Comparison of ENCODE assay signal across 26 cellular contexts in genomic region chr1:88678405-88678804, GRCh38. TPM values are rescaled to one million over a fixed set of nuclear protein-coding genes. Genes with fewer than 3 reads are reported as not detected.
DNase-seq lines count a peak whose midpoint lies in the region; ATAC-seq and TF ChIP-seq lines count a peak whose summit lies in the region.
"Had no signal": no experiment of that assay in that cellular context is flagged by ENCODE, and none has a peak within 500 bp of the region (broad histone marks: within the 10 kb centered on the region; RNA-seq: fewer than 3 reads in every experiment).

No MANE protein-coding gene starts in this region.

- no peak overlapping the region for H3K9ac ChIP-seq in colonic mucosa (ENCODE audit: low read depth in 2 of 2, low read length in 2 of 2)

- no peak for DNase-seq in CD4-positive, alpha-beta T cell
- DNase-seq in LNCaP clone FGC (ENCODE audit: low read depth) (peak; percentile 99), colonic mucosa (peak; percentile 25), mucosa of descending colon (peak in 1 of 3 donors; percentile 63), DMS 273 (lab: John Stamatoyannopoulos, UW; ENCODE audit: unreplicated experiment) (no peak), sigmoid colon (no peak), SHP77 (lab: John Stamatoyannopoulos, UW) (no peak)
- no peak for DNase-seq in T-helper 2 cell treated with Interferon-gamma antibody and Interleukin-4, amounts not matched to agents 5 μg/mL and 100 μg/mL, for 36 hours (ENCODE audit: low spot score)
- DNase-seq: activated CD8-positive, alpha-beta T cell treated with anti-CD3 and anti-CD28 coated beads for 36 hours; activated effector memory CD4-positive, alpha-beta T cell treated with Interleukin-2 at 50 U/mL for 16 hours; activated naive CD8-positive, alpha-beta T cell treated with anti-CD3 and anti-CD28 coated beads for 36 hours; aorta; cortex of kidney; DMS79 treated with DMSO at 0.1 percent for 48 hours; Karpas-422; left ventricle myocardium inferior; MV-4-11; naive B cell; NCI-H1436 treated with DMSO at 0.1 percent for 48 hours; NCI-H510A; stimulated activated CD4-positive, alpha-beta T cell treated with anti-CD3 and anti-CD28 coated beads, Interleukin-1b, Interleukin-23, amount 100 ng/mL, for 48 hours; stimulated activated CD8-positive, alpha-beta memory T cell treated with anti-CD3 and anti-CD28 coated beads, Interleukin-4, amount 100 ng/mL, for 48 hours; stomach; thyroid gland had no signal

- no peaks in the 10 kb centered on the region for H3K36me3 ChIP-seq in colonic mucosa
- H3K36me3 ChIP-seq in mucosa of descending colon (ENCODE audit: low read depth) = no peaks in the 10 kb centered on the region
- no peaks in the 10 kb centered on the region for H3K36me3 ChIP-seq in sigmoid colon
- H3K36me3 ChIP-seq: cardiac muscle cell, left ventricle myocardium inferior, stomach, thyroid gland had no signal

- no peaks in the 10 kb centered on the region for H3K4me1 ChIP-seq in colonic mucosa
- H3K4me1 ChIP-seq in mucosa of descending colon (ENCODE audit: low read depth) = peaks cover 7% of the 10 kb centered on the region
- H3K4me1 ChIP-seq in sigmoid colon = peaks cover 0 to 10% (median 4%) of the 10 kb centered on the region in 4 donors

- no peak overlapping the region for H3K4me3 Mint-ChIP-seq in CD4-positive, alpha-beta T cell
- no peak overlapping the region for H3K4me3 Mint-ChIP-seq in T-helper 2 cell treated with Interferon-gamma antibody and Interleukin-4, amounts not matched to agents 5 μg/mL and 100 μg/mL, for 36 hours
- H3K4me3 Mint-ChIP-seq: activated CD8-positive, alpha-beta T cell treated with anti-CD3 and anti-CD28 coated beads for 36 hours; activated naive CD8-positive, alpha-beta T cell treated with anti-CD3 and anti-CD28 coated beads for 36 hours; naive B cell had no signal

- H3K9me3 ChIP-seq in CD4-positive, alpha-beta T cell (ENCODE audit: control insufficient read depth, low read length) = no peaks in the 10 kb centered on the region
- H3K9me3 ChIP-seq in colonic mucosa (no peaks in the 10 kb centered on the region), mucosa of descending colon (no peaks in the 10 kb centered on the region), sigmoid colon (no peaks in the 10 kb centered on the region)
- H3K9me3 ChIP-seq: left ventricle myocardium inferior, stomach, thyroid gland had no signal

- POLR2A ChIA-PET in CD4-positive, alpha-beta T cell (lab: Charles Lee) = interaction anchor here (1.6 kb wide), 1 partner anchor 213 kb away, joined by 4 read pairs; the partner anchor contains the start of gene GTF2B

- peaks cover 14% of the 10 kb centered on the region for H3K4me1 Mint-ChIP-seq in CD4-positive, alpha-beta T cell (ENCODE audit: low read depth)
- H3K4me1 Mint-ChIP-seq in T-helper 2 cell treated with Interferon-gamma antibody and Interleukin-4, amounts not matched to agents 5 μg/mL and 100 μg/mL, for 36 hours (ENCODE audit: low read depth) = peaks cover 10% of the 10 kb centered on the region

- TF ChIP-seq EP300 in sigmoid colon (IDR thresholded peaks at IDR 0.05) = no peak

- H3K4me3 ChIP-seq in LNCaP clone FGC (ENCODE audit: low read depth, low read length) (no peak overlapping the region), colonic mucosa (no peak overlapping the region), mucosa of descending colon (no peak overlapping the region), sigmoid colon (no peak overlapping the region)
- H3K4me3 ChIP-seq: cardiac muscle cell, left ventricle myocardium inferior, smooth muscle cell, stomach, thyroid gland had no signal

- no peak for TF ChIP-seq CTCF in CD4-positive, alpha-beta T cell (IDR thresholded peaks at IDR 0.05)
- no peak for TF ChIP-seq CTCF in LNCaP clone FGC (IDR thresholded peaks at IDR 0.05; ENCODE audit: control insufficient read depth, extremely low read depth, insufficient read depth)
- TF ChIP-seq CTCF in colonic mucosa (IDR thresholded peaks at IDR 0.05) = no peak
- TF ChIP-seq CTCF in mucosa of descending colon (IDR thresholded peaks at IDR 0.05) = no peak
- no peak for TF ChIP-seq CTCF in sigmoid colon (IDR thresholded peaks at IDR 0.05)

- no peaks in the 10 kb centered on the region for H3K9me3 Mint-ChIP-seq in CD4-positive, alpha-beta T cell
- no peaks in the 10 kb centered on the region for H3K9me3 Mint-ChIP-seq in T-helper 2 cell treated with Interferon-gamma antibody and Interleukin-4, amounts not matched to agents 5 μg/mL and 100 μg/mL, for 36 hours
- H3K9me3 Mint-ChIP-seq: activated CD8-positive, alpha-beta T cell treated with anti-CD3 and anti-CD28 coated beads for 36 hours; activated naive CD8-positive, alpha-beta T cell treated with anti-CD3 and anti-CD28 coated beads for 36 hours; naive B cell had no signal

- no peak overlapping the region for H3K27ac ChIP-seq in CD4-positive, alpha-beta T cell (ENCODE audit: low read depth, low read length)
- peak overlapping the region; percentile 44 for H3K27ac ChIP-seq in colonic mucosa
- no peak overlapping the region for H3K27ac ChIP-seq in sigmoid colon
- H3K27ac ChIP-seq: cardiac muscle cell, left ventricle myocardium inferior, stomach, thyroid gland had no signal

- no peak for ATAC-seq in CD4-positive, alpha-beta T cell (ENCODE audit: poor library complexity)
- ATAC-seq in mucosa of descending colon = peak; percentile 97
- ATAC-seq: activated CD8-positive, alpha-beta T cell treated with anti-CD3 and anti-CD28 coated beads for 36 hours had no signal

- intact Hi-C loops in CD4-positive, alpha-beta T cell (cut with DNase I, micrococcal nuclease) = no loop called here
- intact Hi-C loops in colonic mucosa (cut with DNase I) (no loop called here), mucosa of descending colon (cut with DNase I, micrococcal nuclease) (no loop called here), sigmoid colon (cut with DNase I) (no loop called here)

- 24 to 68% methylated on average over 3 of the region's 3 CpGs for WGBS in sigmoid colon, 2 donors

- CTCF ChIA-PET in CD4-positive, alpha-beta T cell (lab: Charles Lee) = no interaction called here

- H3K27me3 ChIP-seq in CD4-positive, alpha-beta T cell (ENCODE audit: control insufficient read depth, insufficient read depth, low read length) = no peaks in the 10 kb centered on the region
- no peaks in the 10 kb centered on the region for H3K27me3 ChIP-seq in colonic mucosa
- H3K27me3 ChIP-seq in sigmoid colon = no peaks in the 10 kb centered on the region
- H3K27me3 ChIP-seq: cardiac muscle cell, stomach, thyroid gland had no signal

- no peak for TF ChIP-seq POLR2A in sigmoid colon (IDR thresholded peaks at IDR 0.05)

- H3K36me3 Mint-ChIP-seq in CD4-positive, alpha-beta T cell (ENCODE audit: low read depth) = peaks cover 5% of the 10 kb centered on the region
- H3K36me3 Mint-ChIP-seq in T-helper 2 cell treated with Interferon-gamma antibody and Interleukin-4, amounts not matched to agents 5 μg/mL and 100 μg/mL, for 36 hours (ENCODE audit: low read depth) = peaks cover 2% of the 10 kb centered on the region
- H3K36me3 Mint-ChIP-seq: activated naive CD8-positive, alpha-beta T cell treated with anti-CD3 and anti-CD28 coated beads for 36 hours; naive B cell had no signal

- peak overlapping the region; percentile 20 for H3K27ac Mint-ChIP-seq in CD4-positive, alpha-beta T cell
- no peak overlapping the region for H3K27ac Mint-ChIP-seq in T-helper 2 cell treated with Interferon-gamma antibody and Interleukin-4, amounts not matched to agents 5 μg/mL and 100 μg/mL, for 36 hours
- H3K27ac Mint-ChIP-seq: activated CD8-positive, alpha-beta T cell treated with anti-CD3 and anti-CD28 coated beads for 36 hours; activated naive CD8-positive, alpha-beta T cell treated with anti-CD3 and anti-CD28 coated beads for 36 hours had no signal

- no peaks in the 10 kb centered on the region for H3K27me3 Mint-ChIP-seq in CD4-positive, alpha-beta T cell
- peaks cover 23% of the 10 kb centered on the region for H3K27me3 Mint-ChIP-seq in T-helper 2 cell treated with Interferon-gamma antibody and Interleukin-4, amounts not matched to agents 5 μg/mL and 100 μg/mL, for 36 hours (ENCODE audit: low read depth)
- H3K27me3 Mint-ChIP-seq: activated naive CD8-positive, alpha-beta T cell treated with anti-CD3 and anti-CD28 coated beads for 36 hours; naive B cell had no signal

RNA-seq across cellular contexts. Expression of gene PKN2, which starts 5.7 kb away (rescaled TPM):
- 10 to 100 TPM; 38.8 to 41.4 TPM for total RNA-seq in CD4-positive, alpha-beta T cell
- 10 to 100 TPM; 41.1 to 60.5 TPM for total RNA-seq in colonic mucosa
- total RNA-seq in mucosa of descending colon = 10 to 100 TPM; 54.6 to 81.9 (median 58.0) TPM
- total RNA-seq in sigmoid colon = 10 to 100 TPM; 25.5 to 43.4 (median 37.1) TPM
- 10 to 100 TPM in 1 of 3 donors, 1 to 10 TPM in 2; 9.6 to 13.9 (median 9.7) TPM for polyA plus RNA-seq in sigmoid colon

Comparison
In these comparisons a context has a peak if more than half of its experiments do, and no peak if none do; other contexts are left out.
1. DNase-seq: peak in LNCaP clone FGC (single experiment) and colonic mucosa (single experiment); none in CD4-positive, alpha-beta T cell (0 of 10), DMS 273 (single experiment), T-helper 2 cell treated with Interferon-gamma antibody and Interleukin-4, amounts not matched to agents 5 μg/mL and 100 μg/mL, for 36 hours (single experiment), sigmoid colon (single experiment) and SHP77 (0 of 2).